In genomic region chr1:46717654-46718053, GRCh38 we compare ENCODE assay signal across 1 cellular context.
TF ChIP-seq lines count a peak whose summit lies in the region.

No MANE protein-coding gene starts in this region.

TF ChIP-seq in endothelial cell of umbilical vein, 7 proteins besides CTCF, POLR2A, EP300 and RAD21 (continued from another document):
- TF ChIP-seq MAX (IDR thresholded peaks at IDR 0.05; ENCODE audit: insufficient read depth, insufficient read length) (no peak), FOS (IDR thresholded peaks at IDR 0.05; ENCODE audit: borderline replicate concordance, insufficient read depth, low read length) (no peak), POLR2AphosphoS5 (IDR thresholded peaks at IDR 0.05; ENCODE audit: insufficient read depth, low read depth, low read length) (no peak), JUN (IDR thresholded peaks at IDR 0.05; ENCODE audit: borderline replicate concordance, insufficient read depth, insufficient read length, low read depth) (no peak)
